Comparison of ENCODE assay signal across 16 cellular contexts in genomic region chr17:17855334-17855725, GRCh38. TPM values are rescaled to one million over a fixed set of nuclear protein-coding genes. Genes with fewer than 3 reads are reported as not detected.
DNase-seq lines count a peak whose midpoint lies in the region; FAIRE-seq and TF ChIP-seq lines count a peak whose summit lies in the region.
"Had no signal": no experiment of that assay in that cellular context is flagged by ENCODE, and none has a peak within 500 bp of the region (broad histone marks: within the 10 kb centered on the region; RNA-seq: fewer than 3 reads in every experiment).

No MANE protein-coding gene starts in this region.

- intact Hi-C loops in PC-9 (cut with micrococcal nuclease; ENCODE audit: unreplicated experiment): no loop called here

- POLR2A ChIA-PET in activated CD4-positive, alpha-beta T cell treated with anti-CD3 and anti-CD28 coated beads, Interleukin-2, amount 10 ng/mL, durations not matched to agents 7 days and 5 days (lab: Charles Lee): interaction anchor here (1.0 kb wide), 1 partner anchor 19 kb away, joined by 3 read pairs; no protein-coding TSS in a partner anchor
- POLR2A ChIA-PET in PC-9 (lab: Charles Lee; ENCODE audit: unreplicated experiment) (interaction anchor here (1.4 kb wide), 1 partner anchor 17 kb away, joined by 4 read pairs; no protein-coding TSS in a partner anchor), H1 (lab: Charles Lee; ENCODE audit: partially characterized antibody) (interaction anchor here (0.8 to 12.1 kb wide), 4 partner anchors 15 to 45 kb away, joined by 3 to 122 read pairs (median 4); partner anchors contain the start of gene SREBF1)

- H3K18ac ChIP-seq in H1 (ENCODE audit: extremely low read depth, low read length): 0 out of 2 replicates have a peak overlapping the region, but pooled peaks have one; percentile 32

- WGBS in H1 (ENCODE audit: extremely low coverage in 1 of 2, insufficient coverage in 1 of 2, insufficient read length in 1 of 2, insufficient replicate concordance in 2 of 2, low coverage in 1 of 2, low lambda C conversion rate in 2 of 2, missing lambda C conversion rate in 1 of 2), 2 experiments: 93% methylated on average over 2 of the region's 2 CpGs; no CpG with 5 or more reads in 1 of the 2 experiments

- peaks cover 66% of the 10 kb centered on the region for H3K4me1 Mint-ChIP-seq in activated CD4-positive, alpha-beta T cell treated with anti-CD3 and anti-CD28 coated beads, Interleukin-2, amount 10 ng/mL, durations not matched to agents 7 days and 5 days

- H3K4ac ChIP-seq in H1 (replicated peaks; ENCODE audit: insufficient read length, low read depth, low read length): no peak overlapping the region

- no peak for FAIRE-seq in H1 (lab: Jason Lieb, UNC)
- FAIRE-seq: A549, urothelium cell line had no signal

- CTCF ChIA-PET in activated CD4-positive, alpha-beta T cell treated with anti-CD3 and anti-CD28 coated beads, Interleukin-2, amount 10 ng/mL, durations not matched to agents 7 days and 5 days (lab: Charles Lee): interaction anchor here (0.7 to 3.4 kb wide), 13 partner anchors 10 to 178 kb away, joined by 3 to 11 read pairs (median 4); partner anchors contain the start of gene SREBF1
- CTCF ChIA-PET in PC-9 (lab: Charles Lee) (interaction anchor here (0.5 kb wide), 1 partner anchor 15 kb away, joined by 9 read pairs; no protein-coding TSS in a partner anchor), H1 (lab: Charles Lee; ENCODE audit: partially characterized antibody) (interaction anchor here (0.6 to 26.2 kb wide), 11 partner anchors 11 to 119 kb away, joined by 3 to 404 read pairs (median 4); partner anchors contain the start of gene SREBF1)

- H3K36me3 Mint-ChIP-seq in activated CD4-positive, alpha-beta T cell treated with anti-CD3 and anti-CD28 coated beads, Interleukin-2, amount 10 ng/mL, durations not matched to agents 7 days and 5 days (ENCODE audit: low read depth): peaks cover 15% of the 10 kb centered on the region

- no peaks in the 10 kb centered on the region for H4K20me1 ChIP-seq in PC-9 (ENCODE audit: insufficient read depth)
- no peaks in the 10 kb centered on the region for H4K20me1 ChIP-seq in H1 (replicated peaks in 1 of 2; ENCODE audit: control insufficient read depth in 1 of 2, insufficient read depth in 2 of 2, low read length in 2 of 2)
- no peaks in the 10 kb centered on the region for H4K20me1 ChIP-seq in MM.1S (ENCODE audit: insufficient read depth, low read length)

- H3K9me3 ChIP-seq in PC-9 (ENCODE audit: insufficient read depth, low read depth): no peaks in the 10 kb centered on the region
- H3K9me3 ChIP-seq in H1 (ENCODE audit: insufficient read depth in 2 of 2, low read depth in 1 of 2, low read length in 1 of 2): no peaks in the 10 kb centered on the region
- H3K9me3 ChIP-seq in skeletal muscle tissue (ENCODE audit: control insufficient read depth in 3 of 3, low read length in 3 of 3): no peaks in the 10 kb centered on the region
- no peaks in the 10 kb centered on the region for H3K9me3 ChIP-seq in MM.1S (replicated peaks; ENCODE audit: insufficient read depth, low read length)
- H3K9me3 ChIP-seq: A549, colonic mucosa had no signal

- H2BK12ac ChIP-seq in H1 (ENCODE audit: low read depth, low read length): 0 out of 2 replicates have a peak overlapping the region, but pooled peaks have one; percentile 3

- no peak overlapping the region for H4K91ac ChIP-seq in H1 (replicated peaks; ENCODE audit: insufficient read length, low read length)

- H3K27ac Mint-ChIP-seq in activated CD4-positive, alpha-beta T cell treated with anti-CD3 and anti-CD28 coated beads, Interleukin-2, amount 10 ng/mL, durations not matched to agents 7 days and 5 days: peak overlapping the region; percentile 52

- TF ChIP-seq EP300 in H1 (IDR thresholded peaks at IDR 0.05; ENCODE audit: borderline replicate concordance in 1 of 2, low read depth in 2 of 2, low read length in 2 of 2): no peak

- no peak overlapping the region for H2BK15ac ChIP-seq in H1 (ENCODE audit: low read length)

- H3K4me1 ChIP-seq in PC-9 (replicated peaks; ENCODE audit: insufficient read depth) (peaks cover 51% of the 10 kb centered on the region), H1 (replicated peaks in 1 of 4; ENCODE audit: control insufficient read depth in 3 of 4, insufficient read depth in 4 of 4, low read length in 3 of 4) (peaks cover 0 to 15% (median 7%) of the 10 kb centered on the region in 4 experiments; a peak in 5 of 7 replicates), skeletal muscle tissue (ENCODE audit: control insufficient read depth in 3 of 3, insufficient read depth in 3 of 3, low read length in 3 of 3) (peaks cover 27 to 46% (median 28%) of the 10 kb centered on the region in 3 donors), MM.1S (ENCODE audit: low read length) (peaks cover 2% of the 10 kb centered on the region)
- H3K4me1 ChIP-seq: colonic mucosa had no signal

- H4K5ac ChIP-seq in H1 (ENCODE audit: insufficient read length, low read depth, low read length): no peak overlapping the region

- H3K9me3 Mint-ChIP-seq in activated CD4-positive, alpha-beta T cell treated with anti-CD3 and anti-CD28 coated beads, Interleukin-2, amount 10 ng/mL, durations not matched to agents 7 days and 5 days: no peaks in the 10 kb centered on the region

- no peak overlapping the region for H3K23ac ChIP-seq in H1 (ENCODE audit: insufficient read length)

- no peaks in the 10 kb centered on the region for H3K79me1 ChIP-seq in H1 (ENCODE audit: low read depth, low read length)

- no peak overlapping the region; the same call in 1 of the 2 replicates for H4K8ac ChIP-seq in H1 (ENCODE audit: extremely low read depth, insufficient read depth, low read length)

- H3K9me2 ChIP-seq in PC-9 (ENCODE audit: insufficient read depth) (no peaks in the 10 kb centered on the region), MM.1S (replicated peaks; ENCODE audit: insufficient read depth, low read length) (no peaks in the 10 kb centered on the region)

- no peak for TF ChIP-seq RAD21 in H1 (IDR thresholded peaks at IDR 0.05 in 1 of 2, conservative IDR thresholded peaks at IDR 0.05 in 1 of 2; ENCODE audit: low read depth in 2 of 2, low read length in 2 of 2)

- no peak overlapping the region for H3K9ac ChIP-seq in H1 (replicated peaks in 1 of 4; ENCODE audit: extremely low read depth in 1 of 4, low read depth in 3 of 4, low read length in 3 of 4)
- H3K9ac ChIP-seq in skeletal muscle tissue (ENCODE audit: low read depth in 1 of 3, low read length in 3 of 3): peak overlapping the region in 2 of 3 donors; percentile 23 to 43
- H3K9ac ChIP-seq in MM.1S (ENCODE audit: low read length): no peak overlapping the region

- TF ChIP-seq CTCF in PC-9 (conservative IDR thresholded peaks at IDR 0.05) (no peak), H1 (IDR thresholded peaks at IDR 0.05; ENCODE audit: control extremely low read depth in 1 of 3, insufficient read depth in 1 of 3, low read depth in 1 of 3, low read length in 3 of 3) (no peak), MM.1S (IDR thresholded peaks at IDR 0.05; ENCODE audit: low read length) (no peak)

- no peaks in the 10 kb centered on the region for H3K27me3 Mint-ChIP-seq in activated CD4-positive, alpha-beta T cell treated with anti-CD3 and anti-CD28 coated beads, Interleukin-2, amount 10 ng/mL, durations not matched to agents 7 days and 5 days
- H3K27me3 Mint-ChIP-seq: CD4-positive, alpha-beta memory T cell had no signal

- BruUV-seq in PC-9 (replicated peaks; lab: Mats Ljungman, UMichigan): no TSS peak

- TF ChIP-seq POLR2A in H1 (IDR thresholded peaks at IDR 0.05; ENCODE audit: control extremely low read depth in 1 of 2, low read depth in 2 of 2, low read length in 2 of 2): no peak

- H3K79me2 ChIP-seq in PC-9 (ENCODE audit: low read depth) (no peaks in the 10 kb centered on the region), H1 (ENCODE audit: control insufficient read depth in 1 of 2, insufficient read depth in 2 of 2, low read length in 2 of 2) (no peaks in the 10 kb centered on the region), MM.1S (ENCODE audit: low read length) (no peaks in the 10 kb centered on the region)

- H3K4me3 ChIP-seq in PC-9 (no peak overlapping the region), H1 (ENCODE audit: extremely low read depth in 1 of 4, insufficient read depth in 2 of 4, low read depth in 3 of 4, low read length in 4 of 4) (no peak overlapping the region), skeletal muscle tissue (ENCODE audit: low read length in 3 of 3) (no peak overlapping the region), MM.1S (ENCODE audit: low read length) (no peak overlapping the region)
- H3K4me3 ChIP-seq: A549, colonic mucosa had no signal

- H3K4me2 ChIP-seq in PC-9 (0 out of 2 replicates have a peak overlapping the region, but pooled peaks have one; percentile 1), H1 (ENCODE audit: insufficient read depth in 1 of 2, low read depth in 2 of 2, low read length in 2 of 2) (no peak overlapping the region), MM.1S (ENCODE audit: low read depth, low read length) (no peak overlapping the region)
- H3K4me2 ChIP-seq: A549 had no signal

- H3K27me3 ChIP-seq in PC-9 (ENCODE audit: insufficient read depth, low read depth) (no peaks in the 10 kb centered on the region), H1 (replicated peaks in 1 of 4; ENCODE audit: control insufficient read depth in 3 of 4, extremely low read depth in 1 of 4, insufficient read depth in 3 of 4, low read length in 3 of 4) (no peaks in the 10 kb centered on the region; a peak in 1 of 7 replicates), skeletal muscle tissue (ENCODE audit: control insufficient read depth in 3 of 3, insufficient read depth in 3 of 3, low read length in 3 of 3) (no peaks in the 10 kb centered on the region), MM.1S (replicated peaks; ENCODE audit: insufficient read depth, low read length) (no peaks in the 10 kb centered on the region)
- H3K27me3 ChIP-seq: colonic mucosa had no signal

- no peak overlapping the region for H3K14ac ChIP-seq in H1 (ENCODE audit: insufficient read length)

- no peak overlapping the region for H2BK20ac ChIP-seq in H1 (ENCODE audit: low read length)

- H2AFZ ChIP-seq in PC-9 (no peak overlapping the region), H1 (ENCODE audit: low read length) (no peak overlapping the region), MM.1S (ENCODE audit: low read length) (no peak overlapping the region)

- H3K4me3 Mint-ChIP-seq in activated CD4-positive, alpha-beta T cell treated with anti-CD3 and anti-CD28 coated beads, Interleukin-2, amount 10 ng/mL, durations not matched to agents 7 days and 5 days: no peak overlapping the region
- H3K4me3 Mint-ChIP-seq: CD4-positive, alpha-beta memory T cell had no signal

- H3F3A ChIP-seq in PC-9 (ENCODE audit: insufficient read depth, low read depth) (peaks cover 29% of the 10 kb centered on the region; the same call in 1 of the 2 replicates), MM.1S (ENCODE audit: insufficient read depth, low read length) (no peaks in the 10 kb centered on the region)

- H2AK5ac ChIP-seq in H1 (ENCODE audit: low read depth, low read length): no peak overlapping the region

- no peak overlapping the region for H2BK120ac ChIP-seq in H1 (replicated peaks; ENCODE audit: low read depth, low read length)

- peak overlapping the region; percentile 3; the same call in 1 of the 2 replicates for H3K27ac ChIP-seq in PC-9
- no peak overlapping the region for H3K27ac ChIP-seq in H1 (ENCODE audit: low read depth, low read length)
- H3K27ac ChIP-seq in skeletal muscle tissue (ENCODE audit: low read depth, low read length): no peak overlapping the region
- H3K27ac ChIP-seq in MM.1S (ENCODE audit: low read length): no peak overlapping the region
- H3K27ac ChIP-seq: colonic mucosa, VCaP had no signal

- no peak for DNase-seq in activated CD4-positive, alpha-beta T cell treated with anti-CD3 and anti-CD28 coated beads, Interleukin-2, amount 10 ng/mL, durations not matched to agents 7 days and 5 days
- no peak for DNase-seq in activated CD4-positive, alpha-beta T cell treated with anti-CD3 and anti-CD28 coated beads for 4 hours
- DNase-seq in PC-9: no peak
- no peak for DNase-seq in H1 (ENCODE audit: low read depth in 1 of 2, low spot score in 2 of 2)
- DNase-seq in MM.1S: no peak
- DNase-seq in NCI-H82 treated with DMSO at 0.1 percent for 48 hours (lab: John Stamatoyannopoulos, UW; ENCODE audit: unreplicated experiment): no peak
- DNase-seq in SHP77 treated with DMSO at 0.1 percent for 48 hours (lab: John Stamatoyannopoulos, UW): no peak
- DNase-seq: CD4-positive, alpha-beta memory T cell; NCI-H1694 treated with DMSO at 0.1 percent for 48 hours; NCI-H524; OCI-M1 had no signal

- no peaks in the 10 kb centered on the region for H3K36me3 ChIP-seq in PC-9 (ENCODE audit: low read depth)
- H3K36me3 ChIP-seq in H1 (ENCODE audit: control insufficient read depth in 2 of 4, insufficient read depth in 4 of 4, low read length in 3 of 4): no peaks in the 10 kb centered on the region
- H3K36me3 ChIP-seq in skeletal muscle tissue (ENCODE audit: control insufficient read depth in 3 of 3, insufficient read depth in 3 of 3, low read length in 3 of 3): peaks cover 0 to 3% (median 2%) of the 10 kb centered on the region in 3 donors
- no peaks in the 10 kb centered on the region for H3K36me3 ChIP-seq in MM.1S (replicated peaks; ENCODE audit: insufficient read depth, low read length)
- H3K36me3 ChIP-seq: colonic mucosa had no signal

- no peak overlapping the region for H2BK5ac ChIP-seq in H1 (ENCODE audit: low read depth, low read length)

- H3K56ac ChIP-seq in H1 (replicated peaks; ENCODE audit: insufficient read length, low read depth, low read length): no peak overlapping the region

- no peaks in the 10 kb centered on the region for H3K23me2 ChIP-seq in H1 (ENCODE audit: low read depth, low read length)

RNA-seq across cellular contexts. Expression of gene SREBF1, which starts 18.5 kb away (rescaled TPM):
- total RNA-seq in activated CD4-positive, alpha-beta T cell treated with anti-CD3 and anti-CD28 coated beads, Interleukin-2, amount 10 ng/mL, durations not matched to agents 7 days and 5 days: 100 to 1,000 TPM; 175 to 176 TPM
- total RNA-seq in PC-9 (2021): 243 and 360 TPM in 2 replicates
- total RNA-seq in H1 (2021; fragmentation: NEBNext Ultra II Directional; extraction: Animal tissue kit (Norgen Biotek cat#: 25700)): 69.9 and 70.8 TPM in 2 replicates
- polyA plus RNA-seq in H1 (2011; rRNA removed): 28.6 and 64.6 TPM in 2 replicates
- polyA plus RNA-seq in H1 (2011; cell fraction: cytosol; rRNA removed): 34.1 TPM
- 270 TPM for polyA plus RNA-seq in H1 (2011; cell fraction: nucleus; rRNA removed)
- polyA plus RNA-seq in H1 (2012, experiment 1 of 2): 45.2 to 64.7 TPM (median 53.7 TPM) in 4 replicates
- 36.4 TPM for polyA plus RNA-seq in H1 (2012, experiment 2 of 2)
- 88.4 TPM for polyA plus RNA-seq in H1 (2013, experiment 1 of 2)
- polyA plus RNA-seq in H1 (2013, experiment 2 of 2): 76.5 TPM
- polyA minus RNA-seq in H1 (2011; rRNA and poly(A)+ RNA removed): 21.0 and 35.5 TPM in 2 replicates
- 60.1 TPM for polyA minus RNA-seq in H1 (2011; cell fraction: cytosol; rRNA and poly(A)+ RNA removed)
- polyA minus RNA-seq in H1 (2011; cell fraction: nucleus; rRNA and poly(A)+ RNA removed): 90.1 TPM
- 23.0 TPM for total RNA-seq in skeletal muscle tissue

Comparison
In these comparisons a context has a peak if more than half of its experiments do, and no peak if none do; other contexts are left out.
1. H3K9ac ChIP-seq: peak in skeletal muscle tissue (2 of 3); none in H1 (0 of 4) and MM.1S (single experiment).